In the genomic region with DNA sequence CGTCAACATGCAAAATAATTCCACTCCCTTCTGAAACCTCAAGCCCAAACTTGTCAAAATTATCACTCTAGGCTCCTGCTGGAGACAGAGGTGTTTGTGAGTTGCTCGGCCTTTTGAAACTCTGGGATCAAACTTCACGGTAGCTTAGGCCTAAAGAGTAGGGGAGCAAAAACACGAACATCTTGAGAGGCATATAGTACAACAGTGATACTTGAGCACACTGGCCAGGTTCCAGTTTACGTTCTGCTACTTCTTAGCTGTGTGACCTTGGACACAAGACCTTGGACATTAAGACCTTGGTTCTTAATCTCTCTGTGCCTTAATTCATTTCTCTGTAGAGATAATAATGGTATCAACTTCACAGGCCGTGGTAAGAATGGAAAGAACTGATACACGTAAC, we compare ENCODE assay signal across 1 cellular context.
TF ChIP-seq lines count a peak whose summit lies in the region.

No MANE protein-coding gene starts in this region.

TF ChIP-seq in GM23338, 12 proteins besides CTCF, POLR2A, EP300 and RAD21 (continued from another document):
- TF ChIP-seq, protein P1, sequence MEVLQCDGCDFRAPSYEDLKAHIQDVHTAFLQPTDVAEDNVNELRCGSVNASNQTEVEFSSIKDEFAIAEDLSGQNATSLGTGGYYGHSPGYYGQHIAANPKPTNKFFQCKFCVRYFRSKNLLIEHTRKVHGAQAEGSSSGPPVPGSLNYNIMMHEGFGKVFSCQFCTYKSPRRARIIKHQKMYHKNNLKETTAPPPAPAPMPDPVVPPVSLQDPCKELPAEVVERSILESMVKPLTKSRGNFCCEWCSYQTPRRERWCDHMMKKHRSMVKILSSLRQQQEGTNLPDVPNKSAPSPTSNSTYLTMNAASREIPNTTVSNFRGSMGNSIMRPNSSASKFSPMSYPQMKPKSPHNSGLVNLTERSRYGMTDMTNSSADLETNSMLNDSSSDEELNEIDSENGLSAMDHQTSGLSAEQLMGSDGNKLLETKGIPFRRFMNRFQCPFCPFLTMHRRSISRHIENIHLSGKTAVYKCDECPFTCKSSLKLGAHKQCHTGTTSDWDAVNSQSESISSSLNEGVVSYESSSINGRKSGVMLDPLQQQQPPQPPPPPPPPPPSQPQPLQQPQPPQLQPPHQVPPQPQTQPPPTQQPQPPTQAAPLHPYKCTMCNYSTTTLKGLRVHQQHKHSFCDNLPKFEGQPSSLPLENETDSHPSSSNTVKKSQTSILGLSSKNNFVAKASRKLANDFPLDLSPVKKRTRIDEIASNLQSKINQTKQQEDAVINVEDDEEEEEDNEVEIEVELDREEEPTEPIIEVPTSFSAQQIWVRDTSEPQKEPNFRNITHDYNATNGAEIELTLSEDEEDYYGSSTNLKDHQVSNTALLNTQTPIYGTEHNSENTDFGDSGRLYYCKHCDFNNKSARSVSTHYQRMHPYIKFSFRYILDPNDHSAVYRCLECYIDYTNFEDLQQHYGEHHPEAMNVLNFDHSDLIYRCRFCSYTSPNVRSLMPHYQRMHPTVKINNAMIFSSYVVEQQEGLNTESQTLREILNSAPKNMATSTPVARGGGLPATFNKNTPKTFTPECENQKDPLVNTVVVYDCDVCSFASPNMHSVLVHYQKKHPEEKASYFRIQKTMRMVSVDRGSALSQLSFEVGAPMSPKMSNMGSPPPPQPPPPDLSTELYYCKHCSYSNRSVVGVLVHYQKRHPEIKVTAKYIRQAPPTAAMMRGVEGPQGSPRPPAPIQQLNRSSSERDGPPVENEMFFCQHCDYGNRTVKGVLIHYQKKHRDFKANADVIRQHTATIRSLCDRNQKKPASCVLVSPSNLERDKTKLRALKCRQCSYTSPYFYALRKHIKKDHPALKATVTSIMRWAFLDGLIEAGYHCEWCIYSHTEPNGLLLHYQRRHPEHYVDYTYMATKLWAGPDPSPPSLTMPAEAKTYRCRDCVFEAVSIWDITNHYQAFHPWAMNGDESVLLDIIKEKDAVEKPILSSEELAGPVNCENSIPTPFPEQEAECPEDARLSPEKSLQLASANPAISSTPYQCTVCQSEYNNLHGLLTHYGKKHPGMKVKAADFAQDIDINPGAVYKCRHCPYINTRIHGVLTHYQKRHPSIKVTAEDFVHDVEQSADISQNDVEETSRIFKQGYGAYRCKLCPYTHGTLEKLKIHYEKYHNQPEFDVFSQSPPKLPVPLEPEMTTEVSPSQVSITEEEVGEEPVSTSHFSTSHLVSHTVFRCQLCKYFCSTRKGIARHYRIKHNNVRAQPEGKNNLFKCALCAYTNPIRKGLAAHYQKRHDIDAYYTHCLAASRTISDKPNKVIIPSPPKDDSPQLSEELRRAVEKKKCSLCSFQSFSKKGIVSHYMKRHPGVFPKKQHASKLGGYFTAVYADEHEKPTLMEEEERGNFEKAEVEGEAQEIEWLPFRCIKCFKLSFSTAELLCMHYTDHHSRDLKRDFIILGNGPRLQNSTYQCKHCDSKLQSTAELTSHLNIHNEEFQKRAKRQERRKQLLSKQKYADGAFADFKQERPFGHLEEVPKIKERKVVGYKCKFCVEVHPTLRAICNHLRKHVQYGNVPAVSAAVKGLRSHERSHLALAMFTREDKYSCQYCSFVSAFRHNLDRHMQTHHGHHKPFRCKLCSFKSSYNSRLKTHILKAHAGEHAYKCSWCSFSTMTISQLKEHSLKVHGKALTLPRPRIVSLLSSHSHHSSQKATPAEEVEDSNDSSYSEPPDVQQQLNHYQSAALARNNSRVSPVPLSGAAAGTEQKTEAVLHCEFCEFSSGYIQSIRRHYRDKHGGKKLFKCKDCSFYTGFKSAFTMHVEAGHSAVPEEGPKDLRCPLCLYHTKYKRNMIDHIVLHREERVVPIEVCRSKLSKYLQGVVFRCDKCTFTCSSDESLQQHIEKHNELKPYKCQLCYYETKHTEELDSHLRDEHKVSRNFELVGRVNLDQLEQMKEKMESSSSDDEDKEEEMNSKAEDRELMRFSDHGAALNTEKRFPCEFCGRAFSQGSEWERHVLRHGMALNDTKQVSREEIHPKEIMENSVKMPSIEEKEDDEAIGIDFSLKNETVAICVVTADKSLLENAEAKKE (CRISPR knock-in tag; IDR thresholded peaks at IDR 0.05), result no peak
